Comparison of ENCODE assay signal across 15 cellular contexts in the genomic region with DNA sequence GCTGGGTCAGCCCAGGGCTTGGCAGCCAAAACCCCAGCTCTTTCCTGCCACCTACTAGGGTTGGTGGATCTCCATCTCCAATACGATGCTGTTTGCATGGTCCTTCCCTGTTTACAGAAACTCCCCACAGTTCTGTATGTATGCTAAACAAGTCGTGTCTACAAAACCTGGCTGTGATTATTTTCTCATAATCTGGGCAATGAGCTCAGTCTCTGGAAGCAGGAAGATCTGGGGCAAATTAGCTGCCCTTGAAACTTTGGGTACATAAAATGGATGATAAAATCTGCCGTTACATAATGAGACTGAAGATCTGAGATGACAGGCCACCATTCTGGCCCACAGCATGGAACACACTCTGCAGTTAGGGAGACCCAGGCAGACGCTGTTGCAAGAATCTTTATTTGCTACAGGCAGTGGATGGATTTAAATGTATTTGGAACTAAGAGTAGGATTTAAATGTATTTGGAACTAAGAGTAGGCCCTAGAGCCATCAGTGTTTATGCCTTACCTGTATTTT. TPM values are rescaled to one million over a fixed set of nuclear protein-coding genes. Genes with fewer than 3 reads are reported as not detected.
DNase-seq lines count a peak whose midpoint lies in the region; ATAC-seq, FAIRE-seq and TF ChIP-seq lines count a peak whose summit lies in the region.
"Had no signal": no experiment of that assay in that cellular context is flagged by ENCODE, and none has a peak within 500 bp of the region (broad histone marks: within the 10 kb centered on the region; RNA-seq: fewer than 3 reads in every experiment).

No MANE protein-coding gene starts in this region.

- no peak overlapping the region for H2AFZ ChIP-seq in H1 (ENCODE audit: low read length)

- no peak overlapping the region for H2BK12ac ChIP-seq in H1 (ENCODE audit: low read depth, low read length)

- TF ChIP-seq RAD21 in H1 (IDR thresholded peaks at IDR 0.05 in 1 of 2, conservative IDR thresholded peaks at IDR 0.05 in 1 of 2; ENCODE audit: low read depth in 2 of 2, low read length in 2 of 2): no peak

- H3K9me3 ChIP-seq in left ventricle myocardium inferior (replicated peaks): no peaks in the 10 kb centered on the region
- H3K9me3 ChIP-seq in H1 (ENCODE audit: insufficient read depth in 2 of 2, low read depth in 1 of 2, low read length in 1 of 2): no peaks in the 10 kb centered on the region
- no peaks in the 10 kb centered on the region for H3K9me3 ChIP-seq in mucosa of rectum (ENCODE audit: control insufficient read depth in 2 of 2, low read length in 2 of 2)
- H3K9me3 ChIP-seq: HAP-1 had no signal

- TF ChIP-seq EP300 in H1 (IDR thresholded peaks at IDR 0.05; ENCODE audit: borderline replicate concordance in 1 of 2, low read depth in 2 of 2, low read length in 2 of 2): no peak

- WGBS in H1 (ENCODE audit: extremely low coverage in 1 of 2, insufficient coverage in 1 of 2, insufficient read length in 1 of 2, insufficient replicate concordance in 2 of 2, low coverage in 1 of 2, low lambda C conversion rate in 2 of 2, missing lambda C conversion rate in 1 of 2), 2 experiments: 93% methylated on average over 4 of the region's 4 CpGs; no CpG with 5 or more reads in 1 of the 2 experiments

- no peaks in the 10 kb centered on the region for H3K79me2 ChIP-seq in H1 (ENCODE audit: control insufficient read depth in 1 of 2, insufficient read depth in 2 of 2, low read length in 2 of 2)

- intact Hi-C loops in cardiac septum (cut with DNase I): no loop called here
- intact Hi-C loops in left ventricle myocardium inferior (cut with micrococcal nuclease): no loop called here
- intact Hi-C loops in sciatic nerve (cut with DNase I): no loop called here

- H4K8ac ChIP-seq in H1 (ENCODE audit: extremely low read depth, insufficient read depth, low read length): no peak overlapping the region

- H3K23ac ChIP-seq in H1 (ENCODE audit: insufficient read length): no peak overlapping the region

- no peak overlapping the region for H3K4me3 ChIP-seq in left ventricle myocardium inferior
- no peak overlapping the region for H3K4me3 ChIP-seq in H1 (ENCODE audit: extremely low read depth in 1 of 4, insufficient read depth in 2 of 4, low read depth in 3 of 4, low read length in 4 of 4)
- no peak overlapping the region for H3K4me3 ChIP-seq in mucosa of rectum (ENCODE audit: low read length in 2 of 2)
- H3K4me3 ChIP-seq: BLaER1, GM12878, HAP-1 had no signal

- no peak overlapping the region for H3K14ac ChIP-seq in H1 (ENCODE audit: insufficient read length)

- H3K18ac ChIP-seq in H1 (ENCODE audit: extremely low read depth, low read length): no peak overlapping the region

- no peaks in the 10 kb centered on the region for H3K79me1 ChIP-seq in H1 (ENCODE audit: low read depth, low read length)

- H2BK20ac ChIP-seq in H1 (ENCODE audit: low read length): no peak overlapping the region

- no peak overlapping the region for H2BK120ac ChIP-seq in H1 (replicated peaks; ENCODE audit: low read depth, low read length)

- TF ChIP-seq POLR2A in H1 (IDR thresholded peaks at IDR 0.05; ENCODE audit: control extremely low read depth in 1 of 2, low read depth in 2 of 2, low read length in 2 of 2): no peak

- ATAC-seq in HG03159 (IDR thresholded peaks at IDR 0.05; ENCODE audit: unreplicated experiment) (no peak), sciatic nerve (no peak), HG03135 (IDR thresholded peaks at IDR 0.05; ENCODE audit: unreplicated experiment) (no peak)
- ATAC-seq: GM12878 had no signal

- no peak overlapping the region for H3K56ac ChIP-seq in H1 (replicated peaks; ENCODE audit: insufficient read length, low read depth, low read length)

- H3K36me3 ChIP-seq in left ventricle myocardium inferior (peaks cover 7% of the 10 kb centered on the region), H1 (ENCODE audit: control insufficient read depth in 2 of 4, insufficient read depth in 4 of 4, low read length in 3 of 4) (peaks cover 0 to 7% (median 0%) of the 10 kb centered on the region in 4 experiments; a peak in 3 of 8 replicates), mucosa of rectum (ENCODE audit: control insufficient read depth in 2 of 2, insufficient read depth in 2 of 2, low read length in 2 of 2) (peaks cover 19 to 21% of the 10 kb centered on the region in 2 donors)

- H3K4me1 ChIP-seq in left ventricle myocardium inferior: peaks cover 20% of the 10 kb centered on the region
- peaks cover 0 to 10% (median 4%) of the 10 kb centered on the region in 4 experiments; a peak in 4 of 7 replicates for H3K4me1 ChIP-seq in H1 (replicated peaks in 1 of 4; ENCODE audit: control insufficient read depth in 3 of 4, insufficient read depth in 4 of 4, low read length in 3 of 4)
- peaks cover 4 to 11% of the 10 kb centered on the region in 2 donors for H3K4me1 ChIP-seq in mucosa of rectum (ENCODE audit: control insufficient read depth in 2 of 2, insufficient read depth in 2 of 2, low read length in 2 of 2)
- H3K4me1 ChIP-seq: HAP-1 had no signal

- H3K4me2 ChIP-seq in H1 (ENCODE audit: insufficient read depth in 1 of 2, low read depth in 2 of 2, low read length in 2 of 2): no peak overlapping the region
- H3K4me2 ChIP-seq: BLaER1 had no signal

- no peak overlapping the region for H2BK5ac ChIP-seq in H1 (ENCODE audit: low read depth, low read length)

- no peak for TF ChIP-seq CTCF in left ventricle myocardium inferior (IDR thresholded peaks at IDR 0.05; ENCODE audit: borderline replicate concordance)
- TF ChIP-seq CTCF in H1 (IDR thresholded peaks at IDR 0.05; ENCODE audit: control extremely low read depth in 1 of 3, insufficient read depth in 1 of 3, low read depth in 1 of 3, low read length in 3 of 3): no peak

- H3K27me3 ChIP-seq in left ventricle myocardium inferior (ENCODE audit: low read depth) (no peaks in the 10 kb centered on the region), H1 (replicated peaks in 1 of 4; ENCODE audit: control insufficient read depth in 3 of 4, extremely low read depth in 1 of 4, insufficient read depth in 3 of 4, low read length in 3 of 4) (no peaks in the 10 kb centered on the region), mucosa of rectum (ENCODE audit: control insufficient read depth in 2 of 2, insufficient read depth in 2 of 2, low read length in 2 of 2) (no peaks in the 10 kb centered on the region)

- no peak overlapping the region for H4K91ac ChIP-seq in H1 (replicated peaks; ENCODE audit: insufficient read length, low read length)

- POLR2A ChIA-PET in H1 (lab: Charles Lee; ENCODE audit: partially characterized antibody): interaction anchor here (1.1 to 1.4 kb wide), 2 partner anchors 90 to 241 kb away, joined by 3 read pairs; no protein-coding TSS in a partner anchor

- CTCF ChIA-PET in H1 (lab: Charles Lee; ENCODE audit: partially characterized antibody): interaction anchor here (0.7 to 1.5 kb wide), 5 partner anchors 19 to 186 kb away, joined by 3 to 4 read pairs (median 3); no protein-coding TSS in a partner anchor

- H3K9ac ChIP-seq in H1 (replicated peaks in 1 of 4; ENCODE audit: extremely low read depth in 1 of 4, low read depth in 3 of 4, low read length in 3 of 4) (no peak overlapping the region), mucosa of rectum (ENCODE audit: low read depth in 1 of 2, low read length in 2 of 2) (no peak overlapping the region)
- H3K9ac ChIP-seq: BLaER1 had no signal

- no peak overlapping the region for H2AK5ac ChIP-seq in H1 (ENCODE audit: low read depth, low read length)

- H3K23me2 ChIP-seq in H1 (ENCODE audit: low read depth, low read length): no peaks in the 10 kb centered on the region

- no peak overlapping the region for H3K4ac ChIP-seq in H1 (replicated peaks; ENCODE audit: insufficient read length, low read depth, low read length)

- peaks cover 0 to 2% of the 10 kb centered on the region in 2 experiments for H4K20me1 ChIP-seq in H1 (replicated peaks in 1 of 2; ENCODE audit: control insufficient read depth in 1 of 2, insufficient read depth in 2 of 2, low read length in 2 of 2)

- FAIRE-seq in H1 (lab: Jason Lieb, UNC): no peak
- FAIRE-seq: GM12878 had no signal

- H4K5ac ChIP-seq in H1 (ENCODE audit: insufficient read length, low read depth, low read length): no peak overlapping the region

- DNase-seq in cardiac septum (ENCODE audit: low spot score) (peak; percentile 4), left ventricle myocardium inferior (no peak), H1 (ENCODE audit: low read depth in 1 of 2, low spot score in 2 of 2) (no peak), putamen (ENCODE audit: low spot score) (no peak), sciatic nerve (ENCODE audit: low spot score) (no peak)
- DNase-seq: 8988T, AML-193, DMS79, GOT3 had no signal

- H2BK15ac ChIP-seq in H1 (ENCODE audit: low read length): peak overlapping the region; percentile 19; the same call in 1 of the 2 replicates

- H3K27ac ChIP-seq in left ventricle myocardium inferior (replicated peaks): no peak overlapping the region
- H3K27ac ChIP-seq in H1 (ENCODE audit: low read depth, low read length): no peak overlapping the region
- H3K27ac ChIP-seq in mucosa of rectum (ENCODE audit: low read depth in 2 of 2, low read length in 2 of 2): peak overlapping the region; percentile 0 to 16
- H3K27ac ChIP-seq: BLaER1 had no signal

TF ChIP-seq in H1, 55 proteins besides CTCF, POLR2A, EP300 and RAD21 (continues in another document):
- TF ChIP-seq CBX5 (IDR thresholded peaks at IDR 0.05; ENCODE audit: low read depth, low read length) (no peak), RXRA (IDR thresholded peaks at IDR 0.05; ENCODE audit: insufficient read depth, low read depth, low read length) (no peak)

RNA-seq across cellular contexts. Expression of gene ACADS, which starts 31.7 kb away (rescaled TPM):
- total RNA-seq in cardiac septum: 58.4 TPM
- total RNA-seq in left ventricle myocardium inferior: 93.8 TPM
- 3.9 and 4.9 TPM in 2 replicates for total RNA-seq in H1 (2021; fragmentation: NEBNext Ultra II Directional; extraction: Animal tissue kit (Norgen Biotek cat#: 25700))
- polyA plus RNA-seq in H1 (2011; rRNA removed): 7.5 and 8.7 TPM in 2 replicates
- 8.2 TPM for polyA plus RNA-seq in H1 (2011; cell fraction: cytosol; rRNA removed)
- 11.5 TPM for polyA plus RNA-seq in H1 (2011; cell fraction: nucleus; rRNA removed)
- polyA plus RNA-seq in H1 (2012, experiment 1 of 2): 3.4 to 8.5 TPM (median 6.3 TPM) in 4 replicates
- polyA plus RNA-seq in H1 (2012, experiment 2 of 2): 4.5 TPM
- polyA plus RNA-seq in H1 (2013, experiment 1 of 2): 2.9 TPM
- 2.5 TPM for polyA plus RNA-seq in H1 (2013, experiment 2 of 2)
- polyA minus RNA-seq in H1 (2011; rRNA and poly(A)+ RNA removed): 1.3 and 2.9 TPM in 2 replicates
- 3.9 TPM for polyA minus RNA-seq in H1 (2011; cell fraction: cytosol; rRNA and poly(A)+ RNA removed)
- 3.2 TPM for polyA minus RNA-seq in H1 (2011; cell fraction: nucleus; rRNA and poly(A)+ RNA removed)
- total RNA-seq in sciatic nerve: 14.2 TPM

RNA-seq across cellular contexts. Expression of gene UNC119B, which starts 47.0 kb away (rescaled TPM):
- 10.9 TPM for total RNA-seq in cardiac septum
- total RNA-seq in left ventricle myocardium inferior: 11.5 TPM
- 50.1 and 51.9 TPM in 2 replicates for total RNA-seq in H1 (2021; fragmentation: NEBNext Ultra II Directional; extraction: Animal tissue kit (Norgen Biotek cat#: 25700))
- polyA plus RNA-seq in H1 (2011; rRNA removed): 40.5 and 40.6 TPM in 2 replicates
- 51.3 TPM for polyA plus RNA-seq in H1 (2011; cell fraction: cytosol; rRNA removed)
- 36.7 TPM for polyA plus RNA-seq in H1 (2011; cell fraction: nucleus; rRNA removed)
- polyA plus RNA-seq in H1 (2012, experiment 1 of 2): 39.9 to 51.9 TPM (median 44.9 TPM) in 4 replicates
- 18.4 TPM for polyA plus RNA-seq in H1 (2012, experiment 2 of 2)
- 22.7 TPM for polyA plus RNA-seq in H1 (2013, experiment 1 of 2)
- 21.6 TPM for polyA plus RNA-seq in H1 (2013, experiment 2 of 2)
- polyA minus RNA-seq in H1 (2011; rRNA and poly(A)+ RNA removed): 59.9 and 64.9 TPM in 2 replicates
- polyA minus RNA-seq in H1 (2011; cell fraction: cytosol; rRNA and poly(A)+ RNA removed): 33.0 TPM
- 28.7 TPM for polyA minus RNA-seq in H1 (2011; cell fraction: nucleus; rRNA and poly(A)+ RNA removed)
- total RNA-seq in sciatic nerve: 22.9 TPM

Comparison
In these comparisons a context has a peak if more than half of its experiments do, and no peak if none do; other contexts are left out.
1. H3K27ac ChIP-seq: peak in mucosa of rectum (2 of 2); none in left ventricle myocardium inferior (single experiment) and H1 (single experiment).